In genomic region chr5:78577051-78577807, GRCh38 we compare ENCODE assay signal across 16 cellular contexts.
DNase-seq lines count a peak whose midpoint lies in the region; ATAC-seq and TF ChIP-seq lines count a peak whose summit lies in the region.
"Had no signal": no experiment of that assay in that cellular context is flagged by ENCODE, and none has a peak within 500 bp of the region (broad histone marks: within the 10 kb centered on the region; RNA-seq: fewer than 3 reads in every experiment).

No MANE protein-coding gene starts in this region.

- H3K9me3 ChIP-seq in heart right ventricle (no peaks in the 10 kb centered on the region), sigmoid colon (no peaks in the 10 kb centered on the region)
- H3K9me3 ChIP-seq: colonic mucosa, thyroid gland had no signal

- CTCF ChIA-PET in MCF 10A (lab: Yijun Ruan, JAX) = interaction anchor here (0.7 kb wide), 1 partner anchor 10 kb away, joined by 3 read pairs; no protein-coding TSS in a partner anchor

- H3K36me3 Mint-ChIP-seq in MCF 10A (ENCODE audit: insufficient read depth, unreplicated experiment) = peaks cover 32% of the 10 kb centered on the region

- POLR2A ChIA-PET in MCF 10A (lab: Yijun Ruan, JAX) = interaction anchor here (0.7 to 2.2 kb wide), 5 partner anchors 9 to 1412 kb away, joined by 3 to 7 read pairs (median 4); no protein-coding TSS in a partner anchor

- peaks cover 0 to 51% (median 35%) of the 10 kb centered on the region in 9 donors for H3K4me1 ChIP-seq in heart right ventricle
- H3K4me1 ChIP-seq in sigmoid colon = peaks cover 0 to 52% (median 39%) of the 10 kb centered on the region in 4 donors
- H3K4me1 ChIP-seq: colonic mucosa had no signal

- peak; percentile 37 for DNase-seq in CD1c-positive myeloid dendritic cell (ENCODE audit: extremely low spot score)
- DNase-seq in MCF 10A (ENCODE audit: unreplicated experiment) = no peak
- DNase-seq in heart right ventricle = no peak
- peak; percentile 78 for DNase-seq in sigmoid colon
- no peak for DNase-seq in posterior cingulate gyrus
- no peak for DNase-seq in activated CD4-positive, alpha-beta T cell treated with anti-CD3 and anti-CD28 coated beads for 1 hour
- no peak for DNase-seq in HCEC 1CT
- DNase-seq: ACHN; activated naive CD4-positive, alpha-beta T cell treated with anti-CD3 and anti-CD28 coated beads, Interleukin-2, amount 50 U/mL, for 16 hours; Calu3; colonic mucosa; islet precursor cell; NCI-H1436; NCI-H524 treated with DMSO at 0.1 percent for 48 hours had no signal

- TF ChIP-seq POLR2A in sigmoid colon (IDR thresholded peaks at IDR 0.05) = no peak

- no peaks in the 10 kb centered on the region for H3K27me3 Mint-ChIP-seq in MCF 10A (ENCODE audit: insufficient read depth, unreplicated experiment)

- H3K4me1 Mint-ChIP-seq in MCF 10A (ENCODE audit: insufficient read depth, unreplicated experiment) = peaks cover 22% of the 10 kb centered on the region

- H3K27ac ChIP-seq in heart right ventricle = peak overlapping the region in 6 of 10 donors; percentile 4 to 48 (median 37)
- peak overlapping the region; percentile 58 to 84 (median 73) for H3K27ac ChIP-seq in sigmoid colon
- H3K27ac ChIP-seq: colonic mucosa had no signal

- H3K27ac Mint-ChIP-seq in MCF 10A (ENCODE audit: low read depth, unreplicated experiment) = peak overlapping the region; percentile 82

- no TSS peak for BruUV-seq in MCF 10A (replicated peaks; lab: Mats Ljungman, UMichigan)

- peak in 4 of 8 donors; percentile 11 to 65 (median 43) for ATAC-seq in heart right ventricle
- ATAC-seq in HG02610 (IDR thresholded peaks at IDR 0.05; ENCODE audit: unreplicated experiment) = no peak

- 67 to 68% methylated on average over 8 of the region's 8 CpGs for WGBS in heart right ventricle, 2 donors
- 79 to 89% methylated on average over 8 of the region's 8 CpGs for WGBS in sigmoid colon, 2 donors

- H3K36me3 ChIP-seq in heart right ventricle (no peaks in the 10 kb centered on the region), sigmoid colon (no peaks in the 10 kb centered on the region)
- H3K36me3 ChIP-seq: colonic mucosa, thyroid gland had no signal

- no peak overlapping the region for H3K4me3 Mint-ChIP-seq in MCF 10A (ENCODE audit: unreplicated experiment)

- H3K4me3 ChIP-seq in heart right ventricle = no peak overlapping the region
- H3K4me3 ChIP-seq in sigmoid colon = no peak overlapping the region
- H3K4me3 ChIP-seq: colonic mucosa, thyroid gland had no signal

- no peak for TF ChIP-seq EP300 in sigmoid colon (IDR thresholded peaks at IDR 0.05)

- intact Hi-C loops in MCF 10A (cut with micrococcal nuclease) (no loop called here), heart right ventricle (cut with DNase I) (no loop called here), sigmoid colon (cut with DNase I) (no loop called here), posterior cingulate gyrus (cut with DNase I) (no loop called here)

- H3K9me3 Mint-ChIP-seq in MCF 10A (ENCODE audit: unreplicated experiment) = no peaks in the 10 kb centered on the region

- TF ChIP-seq CTCF in MCF 10A (IDR thresholded peaks at IDR 0.05; ENCODE audit: unreplicated experiment) = no peak
- no peak for TF ChIP-seq CTCF in heart right ventricle (IDR thresholded peaks at IDR 0.05)
- no peak for TF ChIP-seq CTCF in sigmoid colon (IDR thresholded peaks at IDR 0.05)

- H3K27me3 ChIP-seq in heart right ventricle = no peaks in the 10 kb centered on the region
- H3K27me3 ChIP-seq in sigmoid colon = no peaks in the 10 kb centered on the region
- H3K27me3 ChIP-seq: colonic mucosa, thyroid gland had no signal

Comparison
In these comparisons a context has a peak if more than half of its experiments do, and no peak if none do; other contexts are left out.
1. DNase-seq: peak in CD1c-positive myeloid dendritic cell (single experiment) and sigmoid colon (single experiment); none in MCF 10A (single experiment), heart right ventricle (0 of 2), posterior cingulate gyrus (0 of 10), activated CD4-positive, alpha-beta T cell treated with anti-CD3 and anti-CD28 coated beads for 1 hour (single experiment) and HCEC 1CT (single experiment).